1 cellular context compared by ENCODE assay signal in the genomic region with DNA sequence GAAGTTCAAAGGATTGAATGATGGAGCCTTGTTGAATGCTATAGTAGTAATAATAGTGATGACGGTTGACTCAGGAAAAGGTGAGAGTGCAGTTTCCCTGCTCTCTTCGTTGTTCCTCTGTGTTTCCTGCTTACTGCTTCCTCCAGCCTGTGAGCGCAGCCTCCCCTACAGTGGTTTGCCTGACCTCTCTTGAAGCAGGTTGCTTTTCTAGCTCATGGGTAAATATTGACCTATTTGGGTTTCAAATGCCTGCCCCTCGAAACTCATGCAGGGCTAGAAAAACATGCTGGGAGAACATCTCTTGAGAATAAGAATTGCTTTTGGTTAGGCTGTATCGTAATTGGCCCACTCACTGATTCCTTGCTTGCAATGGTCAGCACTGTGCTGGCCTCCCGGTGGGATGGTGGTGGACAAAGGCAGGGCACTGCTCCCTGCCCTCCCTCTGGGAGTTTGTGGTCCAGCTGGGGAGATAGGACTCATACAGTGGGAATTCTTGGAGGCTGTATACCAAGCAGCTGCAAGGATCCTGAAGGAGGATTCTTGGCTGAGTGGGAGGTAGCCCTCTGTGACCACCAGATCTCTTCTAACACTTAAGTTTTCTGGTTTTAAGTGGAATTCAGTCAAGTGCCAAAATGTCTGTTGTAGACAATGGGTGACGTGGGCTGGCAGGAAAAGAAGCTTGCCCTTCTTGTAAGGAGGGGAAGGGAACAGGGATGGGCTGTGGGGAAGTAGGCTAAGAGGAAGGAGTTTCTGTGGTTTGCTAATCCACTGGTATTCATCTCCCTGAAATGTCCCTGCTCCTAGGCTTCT.
A peak's percentile ranks its signal among the peaks of the same experiment; 100 is the strongest.
TF ChIP-seq lines count a peak whose summit lies in the region.

No MANE protein-coding gene starts in this region.

TF ChIP-seq in HepG2, 621 proteins besides CTCF, POLR2A, EP300 and RAD21 (continued from another document and continues in another):
- TF ChIP-seq, protein P1, sequence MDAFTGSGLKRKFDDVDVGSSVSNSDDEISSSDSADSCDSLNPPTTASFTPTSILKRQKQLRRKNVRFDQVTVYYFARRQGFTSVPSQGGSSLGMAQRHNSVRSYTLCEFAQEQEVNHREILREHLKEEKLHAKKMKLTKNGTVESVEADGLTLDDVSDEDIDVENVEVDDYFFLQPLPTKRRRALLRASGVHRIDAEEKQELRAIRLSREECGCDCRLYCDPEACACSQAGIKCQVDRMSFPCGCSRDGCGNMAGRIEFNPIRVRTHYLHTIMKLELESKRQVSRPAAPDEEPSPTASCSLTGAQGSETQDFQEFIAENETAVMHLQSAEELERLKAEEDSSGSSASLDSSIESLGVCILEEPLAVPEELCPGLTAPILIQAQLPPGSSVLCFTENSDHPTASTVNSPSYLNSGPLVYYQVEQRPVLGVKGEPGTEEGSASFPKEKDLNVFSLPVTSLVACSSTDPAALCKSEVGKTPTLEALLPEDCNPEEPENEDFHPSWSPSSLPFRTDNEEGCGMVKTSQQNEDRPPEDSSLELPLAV (CRISPR knock-in tag; conservative IDR thresholded peaks at IDR 0.05; ENCODE audit: low read depth): no peak
- no peak for TF ChIP-seq ZNF333 (CRISPR knock-in tag; IDR thresholded peaks at IDR 0.05; ENCODE audit: borderline replicate concordance)
- no peak for TF ChIP-seq ZNF790 (CRISPR knock-in tag; IDR thresholded peaks at IDR 0.05; ENCODE audit: borderline replicate concordance)
- TF ChIP-seq, protein P2, sequence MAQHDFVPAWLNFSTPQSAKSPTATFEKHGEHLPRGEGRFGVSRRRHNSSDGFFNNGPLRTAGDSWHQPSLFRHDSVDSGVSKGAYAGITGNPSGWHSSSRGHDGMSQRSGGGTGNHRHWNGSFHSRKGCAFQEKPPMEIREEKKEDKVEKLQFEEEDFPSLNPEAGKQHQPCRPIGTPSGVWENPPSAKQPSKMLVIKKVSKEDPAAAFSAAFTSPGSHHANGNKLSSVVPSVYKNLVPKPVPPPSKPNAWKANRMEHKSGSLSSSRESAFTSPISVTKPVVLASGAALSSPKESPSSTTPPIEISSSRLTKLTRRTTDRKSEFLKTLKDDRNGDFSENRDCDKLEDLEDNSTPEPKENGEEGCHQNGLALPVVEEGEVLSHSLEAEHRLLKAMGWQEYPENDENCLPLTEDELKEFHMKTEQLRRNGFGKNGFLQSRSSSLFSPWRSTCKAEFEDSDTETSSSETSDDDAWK (CRISPR knock-in tag; IDR thresholded peaks at IDR 0.05): no peak
- TF ChIP-seq, protein P3, sequence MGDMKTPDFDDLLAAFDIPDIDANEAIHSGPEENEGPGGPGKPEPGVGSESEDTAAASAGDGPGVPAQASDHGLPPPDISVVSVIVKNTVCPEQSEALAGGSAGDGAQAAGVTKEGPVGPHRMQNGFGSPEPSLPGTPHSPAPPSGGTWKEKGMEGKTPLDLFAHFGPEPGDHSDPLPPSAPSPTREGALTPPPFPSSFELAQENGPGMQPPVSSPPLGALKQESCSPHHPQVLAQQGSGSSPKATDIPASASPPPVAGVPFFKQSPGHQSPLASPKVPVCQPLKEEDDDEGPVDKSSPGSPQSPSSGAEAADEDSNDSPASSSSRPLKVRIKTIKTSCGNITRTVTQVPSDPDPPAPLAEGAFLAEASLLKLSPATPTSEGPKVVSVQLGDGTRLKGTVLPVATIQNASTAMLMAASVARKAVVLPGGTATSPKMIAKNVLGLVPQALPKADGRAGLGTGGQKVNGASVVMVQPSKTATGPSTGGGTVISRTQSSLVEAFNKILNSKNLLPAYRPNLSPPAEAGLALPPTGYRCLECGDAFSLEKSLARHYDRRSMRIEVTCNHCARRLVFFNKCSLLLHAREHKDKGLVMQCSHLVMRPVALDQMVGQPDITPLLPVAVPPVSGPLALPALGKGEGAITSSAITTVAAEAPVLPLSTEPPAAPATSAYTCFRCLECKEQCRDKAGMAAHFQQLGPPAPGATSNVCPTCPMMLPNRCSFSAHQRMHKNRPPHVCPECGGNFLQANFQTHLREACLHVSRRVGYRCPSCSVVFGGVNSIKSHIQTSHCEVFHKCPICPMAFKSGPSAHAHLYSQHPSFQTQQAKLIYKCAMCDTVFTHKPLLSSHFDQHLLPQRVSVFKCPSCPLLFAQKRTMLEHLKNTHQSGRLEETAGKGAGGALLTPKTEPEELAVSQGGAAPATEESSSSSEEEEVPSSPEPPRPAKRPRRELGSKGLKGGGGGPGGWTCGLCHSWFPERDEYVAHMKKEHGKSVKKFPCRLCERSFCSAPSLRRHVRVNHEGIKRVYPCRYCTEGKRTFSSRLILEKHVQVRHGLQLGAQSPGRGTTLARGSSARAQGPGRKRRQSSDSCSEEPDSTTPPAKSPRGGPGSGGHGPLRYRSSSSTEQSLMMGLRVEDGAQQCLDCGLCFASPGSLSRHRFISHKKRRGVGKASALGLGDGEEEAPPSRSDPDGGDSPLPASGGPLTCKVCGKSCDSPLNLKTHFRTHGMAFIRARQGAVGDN (CRISPR knock-in tag; IDR thresholded peaks at IDR 0.05): peak; percentile 49
- TF ChIP-seq RNF2 (conservative IDR thresholded peaks at IDR 0.05; ENCODE audit: low read depth): no peak
- TF ChIP-seq NCOA1 (CRISPR knock-in tag; IDR thresholded peaks at IDR 0.05): no peak
- TF ChIP-seq ZNF101 (CRISPR knock-in tag; IDR thresholded peaks at IDR 0.05; ENCODE audit: borderline replicate concordance, low read depth): no peak
- no peak for TF ChIP-seq FOXM1 (CRISPR knock-in tag; IDR thresholded peaks at IDR 0.05)
- no peak for TF ChIP-seq DR1 (CRISPR knock-in tag; IDR thresholded peaks at IDR 0.05)
- no peak for TF ChIP-seq GTF2F1 (IDR thresholded peaks at IDR 0.05; ENCODE audit: low read length)
- TF ChIP-seq RORA (CRISPR knock-in tag; IDR thresholded peaks at IDR 0.05): no peak
- no peak for TF ChIP-seq RBM39 (IDR thresholded peaks at IDR 0.05; ENCODE audit: low read depth, low read length, poor library complexity, severe bottlenecking)
- TF ChIP-seq, protein P4, sequence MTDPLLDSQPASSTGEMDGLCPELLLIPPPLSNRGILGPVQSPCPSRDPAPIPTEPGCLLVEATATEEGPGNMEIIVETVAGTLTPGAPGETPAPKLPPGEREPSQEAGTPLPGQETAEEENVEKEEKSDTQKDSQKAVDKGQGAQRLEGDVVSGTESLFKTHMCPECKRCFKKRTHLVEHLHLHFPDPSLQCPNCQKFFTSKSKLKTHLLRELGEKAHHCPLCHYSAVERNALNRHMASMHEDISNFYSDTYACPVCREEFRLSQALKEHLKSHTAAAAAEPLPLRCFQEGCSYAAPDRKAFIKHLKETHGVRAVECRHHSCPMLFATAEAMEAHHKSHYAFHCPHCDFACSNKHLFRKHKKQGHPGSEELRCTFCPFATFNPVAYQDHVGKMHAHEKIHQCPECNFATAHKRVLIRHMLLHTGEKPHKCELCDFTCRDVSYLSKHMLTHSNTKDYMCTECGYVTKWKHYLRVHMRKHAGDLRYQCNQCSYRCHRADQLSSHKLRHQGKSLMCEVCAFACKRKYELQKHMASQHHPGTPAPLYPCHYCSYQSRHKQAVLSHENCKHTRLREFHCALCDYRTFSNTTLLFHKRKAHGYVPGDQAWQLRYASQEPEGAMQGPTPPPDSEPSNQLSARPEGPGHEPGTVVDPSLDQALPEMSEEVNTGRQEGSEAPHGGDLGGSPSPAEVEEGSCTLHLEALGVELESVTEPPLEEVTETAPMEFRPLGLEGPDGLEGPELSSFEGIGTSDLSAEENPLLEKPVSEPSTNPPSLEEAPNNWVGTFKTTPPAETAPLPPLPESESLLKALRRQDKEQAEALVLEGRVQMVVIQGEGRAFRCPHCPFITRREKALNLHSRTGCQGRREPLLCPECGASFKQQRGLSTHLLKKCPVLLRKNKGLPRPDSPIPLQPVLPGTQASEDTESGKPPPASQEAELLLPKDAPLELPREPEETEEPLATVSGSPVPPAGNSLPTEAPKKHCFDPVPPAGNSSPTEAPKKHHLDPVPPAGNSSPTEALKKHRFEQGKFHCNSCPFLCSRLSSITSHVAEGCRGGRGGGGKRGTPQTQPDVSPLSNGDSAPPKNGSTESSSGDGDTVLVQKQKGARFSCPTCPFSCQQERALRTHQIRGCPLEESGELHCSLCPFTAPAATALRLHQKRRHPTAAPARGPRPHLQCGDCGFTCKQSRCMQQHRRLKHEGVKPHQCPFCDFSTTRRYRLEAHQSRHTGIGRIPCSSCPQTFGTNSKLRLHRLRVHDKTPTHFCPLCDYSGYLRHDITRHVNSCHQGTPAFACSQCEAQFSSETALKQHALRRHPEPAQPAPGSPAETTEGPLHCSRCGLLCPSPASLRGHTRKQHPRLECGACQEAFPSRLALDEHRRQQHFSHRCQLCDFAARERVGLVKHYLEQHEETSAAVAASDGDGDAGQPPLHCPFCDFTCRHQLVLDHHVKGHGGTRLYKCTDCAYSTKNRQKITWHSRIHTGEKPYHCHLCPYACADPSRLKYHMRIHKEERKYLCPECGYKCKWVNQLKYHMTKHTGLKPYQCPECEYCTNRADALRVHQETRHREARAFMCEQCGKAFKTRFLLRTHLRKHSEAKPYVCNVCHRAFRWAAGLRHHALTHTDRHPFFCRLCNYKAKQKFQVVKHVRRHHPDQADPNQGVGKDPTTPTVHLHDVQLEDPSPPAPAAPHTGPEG (CRISPR knock-in tag; IDR thresholded peaks at IDR 0.05): no peak
- TF ChIP-seq, protein P5, sequence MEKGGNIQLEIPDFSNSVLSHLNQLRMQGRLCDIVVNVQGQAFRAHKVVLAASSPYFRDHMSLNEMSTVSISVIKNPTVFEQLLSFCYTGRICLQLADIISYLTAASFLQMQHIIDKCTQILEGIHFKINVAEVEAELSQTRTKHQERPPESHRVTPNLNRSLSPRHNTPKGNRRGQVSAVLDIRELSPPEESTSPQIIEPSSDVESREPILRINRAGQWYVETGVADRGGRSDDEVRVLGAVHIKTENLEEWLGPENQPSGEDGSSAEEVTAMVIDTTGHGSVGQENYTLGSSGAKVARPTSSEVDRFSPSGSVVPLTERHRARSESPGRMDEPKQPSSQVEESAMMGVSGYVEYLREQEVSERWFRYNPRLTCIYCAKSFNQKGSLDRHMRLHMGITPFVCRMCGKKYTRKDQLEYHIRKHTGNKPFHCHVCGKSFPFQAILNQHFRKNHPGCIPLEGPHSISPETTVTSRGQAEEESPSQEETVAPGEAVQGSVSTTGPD (CRISPR knock-in tag; IDR thresholded peaks at IDR 0.05): no peak
- TF ChIP-seq NFE2L2 (IDR thresholded peaks at IDR 0.05; ENCODE audit: low read length): no peak
- TF ChIP-seq, protein P6, sequence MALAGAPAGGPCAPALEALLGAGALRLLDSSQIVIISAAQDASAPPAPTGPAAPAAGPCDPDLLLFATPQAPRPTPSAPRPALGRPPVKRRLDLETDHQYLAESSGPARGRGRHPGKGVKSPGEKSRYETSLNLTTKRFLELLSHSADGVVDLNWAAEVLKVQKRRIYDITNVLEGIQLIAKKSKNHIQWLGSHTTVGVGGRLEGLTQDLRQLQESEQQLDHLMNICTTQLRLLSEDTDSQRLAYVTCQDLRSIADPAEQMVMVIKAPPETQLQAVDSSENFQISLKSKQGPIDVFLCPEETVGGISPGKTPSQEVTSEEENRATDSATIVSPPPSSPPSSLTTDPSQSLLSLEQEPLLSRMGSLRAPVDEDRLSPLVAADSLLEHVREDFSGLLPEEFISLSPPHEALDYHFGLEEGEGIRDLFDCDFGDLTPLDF (CRISPR knock-in tag; IDR thresholded peaks at IDR 0.05): no peak
- no peak for TF ChIP-seq REXO4 (CRISPR knock-in tag; IDR thresholded peaks at IDR 0.05; ENCODE audit: borderline replicate concordance)
- peak; percentile 89 for TF ChIP-seq SALL1 (CRISPR knock-in tag; IDR thresholded peaks at IDR 0.05)
- TF ChIP-seq, protein P7, sequence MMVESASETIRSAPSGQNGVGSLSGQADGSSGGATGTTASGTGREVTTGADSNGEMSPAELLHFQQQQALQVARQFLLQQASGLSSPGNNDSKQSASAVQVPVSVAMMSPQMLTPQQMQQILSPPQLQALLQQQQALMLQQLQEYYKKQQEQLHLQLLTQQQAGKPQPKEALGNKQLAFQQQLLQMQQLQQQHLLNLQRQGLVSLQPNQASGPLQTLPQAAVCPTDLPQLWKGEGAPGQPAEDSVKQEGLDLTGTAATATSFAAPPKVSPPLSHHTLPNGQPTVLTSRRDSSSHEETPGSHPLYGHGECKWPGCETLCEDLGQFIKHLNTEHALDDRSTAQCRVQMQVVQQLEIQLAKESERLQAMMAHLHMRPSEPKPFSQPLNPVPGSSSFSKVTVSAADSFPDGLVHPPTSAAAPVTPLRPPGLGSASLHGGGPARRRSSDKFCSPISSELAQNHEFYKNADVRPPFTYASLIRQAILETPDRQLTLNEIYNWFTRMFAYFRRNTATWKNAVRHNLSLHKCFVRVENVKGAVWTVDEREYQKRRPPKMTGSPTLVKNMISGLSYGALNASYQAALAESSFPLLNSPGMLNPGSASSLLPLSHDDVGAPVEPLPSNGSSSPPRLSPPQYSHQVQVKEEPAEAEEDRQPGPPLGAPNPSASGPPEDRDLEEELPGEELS (CRISPR knock-in tag; IDR thresholded peaks at IDR 0.05): peak; percentile 81; the same call in 1 of the 2 replicates
- TF ChIP-seq ZFYVE20 (CRISPR knock-in tag; IDR thresholded peaks at IDR 0.05; ENCODE audit: borderline replicate concordance, low read depth): no peak
- TF ChIP-seq, protein P8, sequence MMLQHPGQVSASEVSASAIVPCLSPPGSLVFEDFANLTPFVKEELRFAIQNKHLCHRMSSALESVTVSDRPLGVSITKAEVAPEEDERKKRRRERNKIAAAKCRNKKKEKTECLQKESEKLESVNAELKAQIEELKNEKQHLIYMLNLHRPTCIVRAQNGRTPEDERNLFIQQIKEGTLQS (CRISPR knock-in tag; IDR thresholded peaks at IDR 0.05): no peak
- 0 out of 2 replicates have a peak, but pooled peaks have one; percentile 17 for TF ChIP-seq KDM5B (CRISPR knock-in tag; IDR thresholded peaks at IDR 0.05; ENCODE audit: borderline replicate concordance)
